Comparison of ENCODE assay signal across 1 cellular context in genomic region chr19:35654828-35655227, GRCh38.
TF ChIP-seq lines count a peak whose summit lies in the region.

No MANE protein-coding gene starts in this region.

TF ChIP-seq in K562, 482 proteins besides CTCF, POLR2A, EP300 and RAD21:
- TF ChIP-seq RBFOX2 (IDR thresholded peaks at IDR 0.05; ENCODE audit: low read depth, low read length) = 0 out of 2 replicates have a peak, but pooled peaks have one; percentile 2
